In the genomic region with DNA sequence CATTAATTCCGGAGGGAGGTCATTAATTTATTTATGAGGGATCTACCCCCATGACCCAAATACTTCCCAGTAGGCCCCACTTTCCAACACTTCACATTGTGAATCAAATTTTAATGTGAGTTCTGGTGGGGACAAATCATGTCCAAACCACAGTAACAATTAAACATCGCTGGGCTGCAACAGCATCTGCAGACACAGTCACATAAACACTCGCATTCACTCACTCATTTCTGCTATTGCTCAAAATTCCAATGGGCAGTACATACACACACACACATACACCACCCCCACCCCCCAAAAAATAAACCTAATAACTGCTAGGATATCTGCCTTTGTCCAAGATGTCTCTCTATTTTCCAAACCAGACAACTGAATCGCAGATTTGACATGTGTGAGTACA, we compare ENCODE assay signal across 23 cellular contexts.
"Had no signal": no experiment of that assay in that cellular context is flagged by ENCODE, and none has a peak within 500 bp of the region (broad histone marks: within the 10 kb centered on the region; RNA-seq: fewer than 3 reads in every experiment).

No MANE protein-coding gene starts in this region.

- H3K4me3 ChIP-seq: colonic mucosa, esophagus squamous epithelium, gastrocnemius medialis, heart right ventricle, left lung, lower lobe of right lung had no signal

- H3K9me3 ChIP-seq: colonic mucosa, esophagus squamous epithelium, gastrocnemius medialis, left lung, lower lobe of right lung had no signal

- H3K27ac ChIP-seq: colonic mucosa, epithelial cell of prostate, esophagus squamous epithelium, gastrocnemius medialis, heart right ventricle, left lung, lower lobe of right lung had no signal

- ATAC-seq: effector memory CD8-positive, alpha-beta T cell; esophagus mucosa; gastrocnemius medialis; heart right ventricle; left cardiac atrium; left lung; left ventricle myocardium superior; lower lobe of right lung; naive thymus-derived CD4-positive, alpha-beta T cell had no signal

- H3K4me1 ChIP-seq: colonic mucosa, esophagus squamous epithelium, gastrocnemius medialis, heart right ventricle, left lung, lower lobe of right lung had no signal

- H3K27me3 ChIP-seq: colonic mucosa, esophagus squamous epithelium, gastrocnemius medialis, heart right ventricle, left lung had no signal

- DNase-seq: colonic mucosa; cortex of kidney; effector CD8-positive, alpha-beta T cell; effector memory CD8-positive, alpha-beta T cell; endodermal cell; erythroblast; esophagus squamous epithelium; foreskin fibroblast; foreskin melanocyte; gastrocnemius medialis; glutamatergic neuron; head of caudate nucleus; heart right ventricle; hippocampal formation; left cardiac atrium; left lung; left ventricle myocardium superior; lower lobe of right lung; mesendoderm; midbrain; naive thymus-derived CD4-positive, alpha-beta T cell had no signal

- H3K36me3 ChIP-seq: colonic mucosa, esophagus squamous epithelium, gastrocnemius medialis, heart right ventricle, left lung, lower lobe of right lung had no signal
